ENCODE assay signal across 8 cellular contexts in genomic region chr15:74460903-74461846, GRCh38. TPM values are rescaled to one million over a fixed set of nuclear protein-coding genes. Genes with fewer than 3 reads are reported as not detected.
DNase-seq lines count a peak whose midpoint lies in the region; ATAC-seq, FAIRE-seq and TF ChIP-seq lines count a peak whose summit lies in the region.

A gene with protein sequence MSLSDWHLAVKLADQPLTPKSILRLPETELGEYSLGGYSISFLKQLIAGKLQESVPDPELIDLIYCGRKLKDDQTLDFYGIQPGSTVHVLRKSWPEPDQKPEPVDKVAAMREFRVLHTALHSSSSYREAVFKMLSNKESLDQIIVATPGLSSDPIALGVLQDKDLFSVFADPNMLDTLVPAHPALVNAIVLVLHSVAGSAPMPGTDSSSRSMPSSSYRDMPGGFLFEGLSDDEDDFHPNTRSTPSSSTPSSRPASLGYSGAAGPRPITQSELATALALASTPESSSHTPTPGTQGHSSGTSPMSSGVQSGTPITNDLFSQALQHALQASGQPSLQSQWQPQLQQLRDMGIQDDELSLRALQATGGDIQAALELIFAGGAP (minus strand): TSS chr15:74461160. CDS start chr15:74458867, 2,293 bp downstream.

- H3K4me1 ChIP-seq in OCI-LY7 (ENCODE audit: insufficient read depth, low read length, poor library complexity, severe bottlenecking) (peaks cover 34% of the 10 kb centered on the region), endothelial cell of umbilical vein (ENCODE audit: control insufficient read depth, extremely low read depth, insufficient read depth, low read length) (peaks cover 9% of the 10 kb centered on the region)

- peaks cover 5% of the 10 kb centered on the region; the same call in 1 of the 2 replicates for H3K9me3 ChIP-seq in OCI-LY7 (ENCODE audit: low read length)
- no peaks in the 10 kb centered on the region for H3K9me3 ChIP-seq in endothelial cell of umbilical vein (replicated peaks; ENCODE audit: control insufficient read depth, insufficient read depth, low read length)

- intact Hi-C loops in OCI-LY7 (cut with micrococcal nuclease; ENCODE audit: unreplicated experiment) (loop anchor here (1.0 to 10.0 kb wide), 3 partner anchors 80 to 466 kb away; partner anchors contain the start of genes ARID3B, CLK3, PML and STOML1), endothelial cell of umbilical vein (cut with micrococcal nuclease) (loop anchor here (2.0 kb wide), 2 partner anchors 80 to 154 kb away; partner anchors contain the start of genes ARID3B and CLK3)

- peak within 1 kb of the TSS; percentile 88 for H3K4me3 ChIP-seq in OCI-LY7 (ENCODE audit: low read depth, low read length, poor library complexity, severe bottlenecking)
- H3K4me3 ChIP-seq in endothelial cell of umbilical vein (replicated peaks in 1 of 3; ENCODE audit: insufficient read depth in 1 of 3, low read depth in 1 of 3, low read length in 3 of 3), result peak within 1 kb of the TSS; percentile 61 to 71 (median 69)

- BruUV-seq in OCI-LY7 (replicated peaks; lab: Mats Ljungman, UMichigan), result TSS peak; percentile 86
- TSS peak; percentile 82 for BruUV-seq in endothelial cell of umbilical vein (replicated peaks; lab: Mats Ljungman, UMichigan)

- peak; percentile 99 for FAIRE-seq in endothelial cell of umbilical vein (lab: Jason Lieb, UNC)

- CTCF ChIA-PET in OCI-LY7 (lab: Charles Lee; ENCODE audit: unreplicated experiment), result no interaction called here
- CTCF ChIA-PET in endothelial cell of umbilical vein (lab: Charles Lee), result interaction anchor here (1.2 to 2.4 kb wide), 8 partner anchors 16 to 170 kb away, joined by 3 to 10 read pairs (median 6); partner anchors contain the start of gene ARID3B

- no peaks in the 10 kb centered on the region for H3K9me2 ChIP-seq in OCI-LY7 (ENCODE audit: insufficient read depth, low read length)

- no peaks in the 10 kb centered on the region for H3K27me3 ChIP-seq in endothelial cell of umbilical vein (ENCODE audit: control insufficient read depth in 2 of 2, insufficient read depth in 2 of 2, low read length in 2 of 2)

- TF ChIP-seq CTCF in OCI-LY7 (conservative IDR thresholded peaks at IDR 0.05; ENCODE audit: low read length), result peak; percentile 60
- peak in 1 of 2 donors; percentile 25 for TF ChIP-seq CTCF in endothelial cell of umbilical vein (IDR thresholded peaks at IDR 0.05; ENCODE audit: extremely low read depth in 1 of 2, insufficient read depth in 1 of 2, low read depth in 1 of 2, low read length in 2 of 2)

- H3K27ac ChIP-seq in OCI-LY7 (ENCODE audit: low read depth, low read length, poor library complexity, severe bottlenecking) (peak within 1 kb of the TSS; percentile 72), endothelial cell of umbilical vein (ENCODE audit: insufficient read depth, low read depth, low read length) (peak within 1 kb of the TSS; percentile 80)

- H2AFZ ChIP-seq in OCI-LY7 (ENCODE audit: low read length) (peak within 1 kb of the TSS; percentile 99), endothelial cell of umbilical vein (ENCODE audit: low read depth, low read length) (peak within 1 kb of the TSS; percentile 83)

- H4K20me1 ChIP-seq in OCI-LY7 (ENCODE audit: insufficient read depth, low read length), result no peaks in the 10 kb centered on the region
- H4K20me1 ChIP-seq in endothelial cell of umbilical vein (replicated peaks; ENCODE audit: control insufficient read depth, extremely low read depth, insufficient read depth, low read length), result no peaks in the 10 kb centered on the region

- dilution Hi-C loops in endothelial cell of umbilical vein (cut with MboI; ENCODE audit: extremely low pct_ligation_motif_present, low sequenced_read_pairs), result no loop called here

- H3K36me3 ChIP-seq in OCI-LY7 (ENCODE audit: insufficient read depth, low read length) (peaks cover 8% of the 10 kb centered on the region), endothelial cell of umbilical vein (ENCODE audit: control insufficient read depth in 2 of 2, extremely low read depth in 1 of 2, insufficient read depth in 2 of 2, low read length in 2 of 2) (no peaks in the 10 kb centered on the region)

- peak within 1 kb of the TSS; percentile 90 for H3K4me2 ChIP-seq in OCI-LY7 (ENCODE audit: low read length)
- peak within 1 kb of the TSS; percentile 74 for H3K4me2 ChIP-seq in endothelial cell of umbilical vein (ENCODE audit: insufficient read depth, low read length)

- peak within 1 kb of the TSS; percentile 63 for H3K9ac ChIP-seq in endothelial cell of umbilical vein (replicated peaks; ENCODE audit: extremely low read depth, insufficient read depth, low read length)

- H3K9me1 ChIP-seq in endothelial cell of umbilical vein (replicated peaks; ENCODE audit: control insufficient read depth, extremely low read depth, insufficient read depth, low read length), result no peaks in the 10 kb centered on the region

- peak; percentile 97 for TF ChIP-seq POLR2A in endothelial cell of umbilical vein (IDR thresholded peaks at IDR 0.05; ENCODE audit: low read depth, low read length)

- H3K79me2 ChIP-seq in OCI-LY7 (ENCODE audit: insufficient read depth, low read depth, low read length) (peaks cover 13% of the 10 kb centered on the region; the same call in 1 of the 2 replicates), endothelial cell of umbilical vein (ENCODE audit: control insufficient read depth, insufficient read depth, low read length) (peaks cover 4% of the 10 kb centered on the region)

- POLR2A ChIA-PET in OCI-LY7 (lab: Charles Lee) (interaction anchor here (1.0 kb wide), 1 partner anchor 17 kb away, joined by 5 read pairs; no protein-coding TSS in a partner anchor), endothelial cell of umbilical vein (lab: Charles Lee) (interaction anchor here (1.2 kb wide), 1 partner anchor 155 kb away, joined by 3 read pairs; no protein-coding TSS in a partner anchor)

- DNase-seq in DMS 273 treated with DMSO at 0.1 percent for 48 hours (lab: John Stamatoyannopoulos, UW) (peak; percentile 91), HuH-7.5 (ENCODE audit: low spot score) (peak; percentile 89), OCI-LY7 (ENCODE audit: low spot score) (peak; percentile 98), activated T-cell treated with anti-CD3 and anti-CD28 coated beads for 1 hour (ENCODE audit: low read depth) (peak; percentile 94), endothelial cell of umbilical vein (ENCODE audit: low read depth, low spot score) (peak; percentile 98), middle frontal gyrus (ENCODE audit: extremely low spot score, low spot score) (peak; percentile 94)
- peak; percentile 96 to 98 for DNase-seq in stimulated activated CD8-positive, alpha-beta memory T cell treated with anti-CD3 and anti-CD28 coated beads, Interleukin-2, amount 100 ng/mL, for 48 hours (ENCODE audit: low read depth in 2 of 2)

- ATAC-seq in GM21515 (IDR thresholded peaks at IDR 0.05; ENCODE audit: unreplicated experiment), result peak; percentile 81

TF ChIP-seq in endothelial cell of umbilical vein, 7 proteins besides CTCF, POLR2A, EP300 and RAD21:
- TF ChIP-seq FOS (IDR thresholded peaks at IDR 0.05; ENCODE audit: borderline replicate concordance, insufficient read depth, low read length) (no peak), POLR2AphosphoS5 (IDR thresholded peaks at IDR 0.05; ENCODE audit: insufficient read depth, low read depth, low read length) (peak; percentile 98)

RNA-seq across cellular contexts. Expression of the gene that starts here (rescaled TPM):
- total RNA-seq in OCI-LY7 (2014; rRNA removed; shearing (Covaris generic)), result 29.5 and 32.6 TPM in 2 replicates
- total RNA-seq in OCI-LY7 (2022), result 41.3 and 44.1 TPM in 2 replicates
- total RNA-seq in endothelial cell of umbilical vein, result 31.9 and 32.8 TPM in 2 replicates
- polyA plus RNA-seq in endothelial cell of umbilical vein, result 90.4 and 109 TPM in 2 replicates
- 56.6 and 59.3 TPM in 2 replicates for polyA plus RNA-seq in endothelial cell of umbilical vein (2011; cell fraction: cytosol; rRNA removed)
- 19.2 and 20.8 TPM in 2 replicates for polyA plus RNA-seq in endothelial cell of umbilical vein (2011; cell fraction: nucleus; rRNA removed)
- polyA plus RNA-seq in endothelial cell of umbilical vein (2012), result 31.1 and 31.8 TPM in 2 replicates
- 46.7 and 47.5 TPM in 2 replicates for polyA minus RNA-seq in endothelial cell of umbilical vein
- polyA minus RNA-seq in endothelial cell of umbilical vein (2011; cell fraction: cytosol; rRNA and poly(A)+ RNA removed), result 54.8 TPM
- polyA minus RNA-seq in endothelial cell of umbilical vein (2011; cell fraction: nucleus; rRNA and poly(A)+ RNA removed), result 7.1 and 12.1 TPM in 2 replicates

Comparison
In these comparisons a context has a peak if more than half of its experiments do, and no peak if none do; other contexts are left out.
1. Peak in every context shown above with its lines: DNase-seq, ATAC-seq, H3K4me3 ChIP-seq and H3K27ac ChIP-seq.